In genomic region chr1:10694633-10695627, GRCh38 we compare ENCODE assay signal across 8 cellular contexts.
DNase-seq lines count a peak whose midpoint lies in the region; ATAC-seq and TF ChIP-seq lines count a peak whose summit lies in the region.

No MANE protein-coding gene starts in this region.

- DNase-seq in GM13977 (ENCODE audit: low spot score): peak; percentile 97
- peak; percentile 78 for DNase-seq in NCI-H446 treated with DMSO at 0.1 percent for 48 hours (lab: John Stamatoyannopoulos, UW)
- peak; percentile 78 for DNase-seq in activated CD4-positive, alpha-beta T cell treated with anti-CD3 and anti-CD28 coated beads for 48 hours
- peak; percentile 90 for DNase-seq in kidney tubule cell (ENCODE audit: low spot score)
- peak; percentile 84 for DNase-seq in stimulated activated CD4-positive, alpha-beta T cell treated with anti-CD3 and anti-CD28 coated beads, Interleukin-15, amount 100 ng/mL, for 24 hours

- TF ChIP-seq CTCF in GM13977 (IDR thresholded peaks at IDR 0.05; ENCODE audit: extremely low read depth, insufficient read depth, missing control alignments): no peak

- ATAC-seq in HG03159 (IDR thresholded peaks at IDR 0.05; ENCODE audit: unreplicated experiment): peak; percentile 48
- no peak for ATAC-seq in HG02938 (IDR thresholded peaks at IDR 0.05; ENCODE audit: unreplicated experiment)

- in situ Hi-C loops in GM13977 (cut with MboI; ENCODE audit: low pct_unique_long_range_greater_than_20kb, low sequenced_read_pairs, unreplicated experiment): no loop called here

- H3K27ac ChIP-seq in cingulate gyrus (ENCODE audit: low read depth, low read length): peak overlapping the region; percentile 60
